Comparison of ENCODE assay signal across 18 cellular contexts in genomic region chr16:56029026-56029425, GRCh38.
DNase-seq lines count a peak whose midpoint lies in the region; ATAC-seq, FAIRE-seq and TF ChIP-seq lines count a peak whose summit lies in the region.
"Had no signal": no experiment of that assay in that cellular context is flagged by ENCODE, and none has a peak within 500 bp of the region (broad histone marks: within the 10 kb centered on the region; RNA-seq: fewer than 3 reads in every experiment).

No MANE protein-coding gene starts in this region.

- no peaks in the 10 kb centered on the region for H3K4me1 ChIP-seq in HepG2 (ENCODE audit: insufficient read depth, low read length)
- no peaks in the 10 kb centered on the region for H3K4me1 ChIP-seq in right lobe of liver
- H3K4me1 ChIP-seq: A549, SJSA1 had no signal

- H3K27me3 Mint-ChIP-seq in type B pancreatic cell: peaks cover 10% of the 10 kb centered on the region

- H3K36me3 ChIP-seq in HepG2 (replicated peaks in 1 of 2; ENCODE audit: control insufficient read depth in 1 of 2, insufficient read depth in 2 of 2, low read length in 2 of 2) (no peaks in the 10 kb centered on the region), right lobe of liver (no peaks in the 10 kb centered on the region)
- H3K36me3 ChIP-seq: BLaER1 treated with 17β-estradiol and CSF1 and Interleukin-3, amounts not matched to agents 10 nM and 100 nM; SJSA1 had no signal

- FAIRE-seq in HepG2 (lab: Jason Lieb, UNC): no peak
- FAIRE-seq: A549 had no signal

- intact Hi-C loops in HepG2 (cut with micrococcal nuclease; ENCODE audit: unreplicated experiment) (no loop called here), right lobe of liver (cut with DNase I) (no loop called here), posterior vena cava (cut with DNase I) (no loop called here)

- H3K4me3 ChIP-seq in HepG2 (replicated peaks in 1 of 3; ENCODE audit: insufficient read depth in 1 of 3, low read depth in 2 of 3, low read length in 3 of 3) (no peak overlapping the region), right lobe of liver (no peak overlapping the region)
- H3K4me3 ChIP-seq: A549; BLaER1 treated with 17β-estradiol and CSF1 and Interleukin-3, amounts not matched to agents 10 nM and 100 nM; GM23248; SJSA1 had no signal

- no peaks in the 10 kb centered on the region for H3K9me3 Mint-ChIP-seq in type B pancreatic cell
- H3K9me3 Mint-ChIP-seq: CD8-positive, alpha-beta T cell had no signal

- no peak overlapping the region for H3K27ac Mint-ChIP-seq in type B pancreatic cell
- H3K27ac Mint-ChIP-seq: CD8-positive, alpha-beta T cell had no signal

- H3K9ac ChIP-seq in HepG2 (ENCODE audit: insufficient read depth, low read depth, low read length): no peak overlapping the region
- H3K9ac ChIP-seq: BLaER1 treated with 17β-estradiol and CSF1 and Interleukin-3, amounts not matched to agents 10 nM and 100 nM; GM23248 had no signal

- H3K27ac ChIP-seq in HepG2 (ENCODE audit: extremely low read length, insufficient read depth, low read length) (no peak overlapping the region), right lobe of liver (no peak overlapping the region)
- H3K27ac ChIP-seq: A549; BLaER1 treated with 17β-estradiol and CSF1 and Interleukin-3, amounts not matched to agents 10 nM and 100 nM; GM23248; SJSA1 had no signal

- TF ChIP-seq EP300 in HepG2 (IDR thresholded peaks at IDR 0.05; ENCODE audit: low read depth in 2 of 2, low read length in 2 of 2) (no peak), HepG2 (CRISPR knock-in tag; IDR thresholded peaks at IDR 0.05; ENCODE audit: borderline replicate concordance) (no peak)

- no peaks in the 10 kb centered on the region for H3K4me1 Mint-ChIP-seq in type B pancreatic cell (ENCODE audit: unreplicated experiment)

- H4K20me1 ChIP-seq in HepG2 (ENCODE audit: insufficient read depth, low read length): no peaks in the 10 kb centered on the region
- H4K20me1 ChIP-seq: BLaER1 treated with 17β-estradiol and CSF1 and Interleukin-3, amounts not matched to agents 10 nM and 100 nM had no signal

- H3K79me2 ChIP-seq in HepG2 (ENCODE audit: insufficient read depth, low read length): no peaks in the 10 kb centered on the region

- no peak overlapping the region for H3K4me3 Mint-ChIP-seq in type B pancreatic cell
- H3K4me3 Mint-ChIP-seq: CD8-positive, alpha-beta T cell had no signal

- DNase-seq in HepG2 (ENCODE audit: low spot score) (no peak), right lobe of liver (no peak), ecto neural progenitor cell (ENCODE audit: low spot score) (peak; percentile 9), iPS-NIHi7 (ENCODE audit: extremely low spot score) (peak; percentile 27), type B pancreatic cell (ENCODE audit: extremely low spot score, unreplicated experiment) (no peak), GM13977 (ENCODE audit: low spot score) (no peak), posterior vena cava (ENCODE audit: low spot score) (no peak)
- DNase-seq: CD8-positive, alpha-beta T cell; GF-D8; GM23248; NCI-H1092 treated with DMSO at 0.1 percent for 48 hours; NCI-H146; NCI-H2029 treated with DMSO at 0.1 percent for 48 hours; NCI-H524 treated with DMSO at 0.1 percent for 48 hours had no signal

- H3K27me3 ChIP-seq in HepG2 (ENCODE audit: control insufficient read depth in 1 of 2, insufficient read depth in 2 of 2, low read length in 2 of 2) (no peaks in the 10 kb centered on the region), right lobe of liver (no peaks in the 10 kb centered on the region)
- H3K27me3 ChIP-seq: BLaER1 treated with 17β-estradiol and CSF1 and Interleukin-3, amounts not matched to agents 10 nM and 100 nM had no signal

- H2AFZ ChIP-seq in HepG2 (ENCODE audit: low read length): no peak overlapping the region
- H2AFZ ChIP-seq: GM23248 had no signal

- H3K9me3 ChIP-seq in HepG2 (ENCODE audit: low read length): no peaks in the 10 kb centered on the region
- H3K9me3 ChIP-seq in right lobe of liver: no peaks in the 10 kb centered on the region
- H3K9me3 ChIP-seq: A549; BLaER1 treated with 17β-estradiol and CSF1 and Interleukin-3, amounts not matched to agents 10 nM and 100 nM; SJSA1 had no signal

- POLR2A ChIA-PET in HepG2 (lab: Yijun Ruan, JAX): no interaction called here

- in situ Hi-C loops in HepG2 (cut with HindIII; ENCODE audit: extremely low pct_ligation_motif_present, low pct_unique_long_range_greater_than_20kb) (no loop called here), GM13977 (cut with MboI; ENCODE audit: low pct_unique_long_range_greater_than_20kb, low sequenced_read_pairs, unreplicated experiment) (no loop called here)

- no peak for TF ChIP-seq POLR2A in HepG2 (IDR thresholded peaks at IDR 0.05; ENCODE audit: insufficient read depth in 1 of 2, low read depth in 2 of 2, low read length in 2 of 2)
- no peak for TF ChIP-seq POLR2A in right lobe of liver (IDR thresholded peaks at IDR 0.05)

- peak; percentile 71 for ATAC-seq in HepG2
- ATAC-seq in right lobe of liver: no peak
- ATAC-seq in GM21576 (IDR thresholded peaks at IDR 0.05; ENCODE audit: unreplicated experiment): no peak
- ATAC-seq: A549; CD8-positive, alpha-beta T cell had no signal

- CTCF ChIA-PET in HepG2 (lab: Yijun Ruan, JAX; ENCODE audit: low intra/inter-chr PET ratio, low total read pairs): no interaction called here

- H3K4me2 ChIP-seq in HepG2 (ENCODE audit: low read depth, low read length): no peak overlapping the region
- H3K4me2 ChIP-seq: A549; BLaER1 treated with 17β-estradiol and CSF1 and Interleukin-3, amounts not matched to agents 10 nM and 100 nM had no signal

- TF ChIP-seq CTCF in HepG2 (CRISPR knock-in tag; IDR thresholded peaks at IDR 0.05) (no peak), right lobe of liver (IDR thresholded peaks at IDR 0.05) (no peak), type B pancreatic cell (conservative IDR thresholded peaks at IDR 0.05) (peak; percentile 48), GM13977 (IDR thresholded peaks at IDR 0.05; ENCODE audit: extremely low read depth, insufficient read depth, missing control alignments) (no peak)

- BruUV-seq in HepG2 (replicated peaks; lab: Mats Ljungman, UMichigan): no TSS peak

- TF ChIP-seq RAD21 in HepG2 (CRISPR knock-in tag; IDR thresholded peaks at IDR 0.05): no peak

- no peaks in the 10 kb centered on the region for H3K36me3 Mint-ChIP-seq in type B pancreatic cell
- H3K36me3 Mint-ChIP-seq: CD8-positive, alpha-beta T cell had no signal

TF ChIP-seq in HepG2, 621 proteins besides CTCF, POLR2A, EP300 and RAD21:
- TF ChIP-seq STAT5B (CRISPR knock-in tag; IDR thresholded peaks at IDR 0.05) (no peak), NFE2L1 (CRISPR knock-in tag; IDR thresholded peaks at IDR 0.05; ENCODE audit: borderline replicate concordance) (no peak)

Comparison
In these comparisons a context has a peak if more than half of its experiments do, and no peak if none do; other contexts are left out.
1. DNase-seq: peak in ecto neural progenitor cell (single experiment) and iPS-NIHi7 (single experiment); none in HepG2 (single experiment), right lobe of liver (0 of 3), type B pancreatic cell (single experiment), GM13977 (single experiment) and posterior vena cava (single experiment).